In the genomic region with DNA sequence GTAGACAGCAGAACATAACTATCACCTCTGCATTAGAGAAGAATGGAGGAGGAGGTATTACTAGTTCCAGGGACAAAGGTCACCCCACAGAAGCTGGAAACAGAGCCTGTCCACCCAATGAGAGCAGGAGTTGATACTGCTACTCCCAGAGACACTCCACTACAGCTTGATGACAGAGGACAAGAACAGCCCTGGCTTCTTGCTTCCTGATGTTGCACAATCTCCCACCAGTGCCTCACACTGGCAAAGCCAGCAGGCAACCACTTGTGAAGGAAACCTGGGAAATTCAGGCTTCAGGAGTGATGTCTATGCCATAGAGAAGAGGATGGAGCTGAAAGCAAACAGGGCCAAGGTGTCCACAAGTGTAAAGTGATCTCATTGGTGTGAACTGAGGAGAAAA, we compare ENCODE assay signal across 29 cellular contexts.
DNase-seq lines count a peak whose midpoint lies in the region; ATAC-seq and TF ChIP-seq lines count a peak whose summit lies in the region.
"Had no signal": no experiment of that assay in that cellular context is flagged by ENCODE, and none has a peak within 500 bp of the region (broad histone marks: within the 10 kb centered on the region; RNA-seq: fewer than 3 reads in every experiment).

No MANE protein-coding gene starts in this region.

- no peaks in the 10 kb centered on the region for H3K36me3 Mint-ChIP-seq in Caco-2 (ENCODE audit: insufficient read depth, unreplicated experiment)
- H3K36me3 Mint-ChIP-seq in activated CD8-positive, alpha-beta memory T cell treated with anti-CD3 and anti-CD28 coated beads, Interleukin-2, amount 10 ng/mL, durations not matched to agents 7 days and 5 days, result no peaks in the 10 kb centered on the region
- H3K36me3 Mint-ChIP-seq: activated naive CD4-positive, alpha-beta T cell treated with anti-CD3 and anti-CD28 coated beads, Interleukin-2, amount 50 U/mL, for 24 hours; naive thymus-derived CD4-positive, alpha-beta T cell had no signal

- no peaks in the 10 kb centered on the region for H3K27me3 Mint-ChIP-seq in Caco-2 (ENCODE audit: insufficient read depth, unreplicated experiment)
- peaks cover 11% of the 10 kb centered on the region for H3K27me3 Mint-ChIP-seq in activated CD8-positive, alpha-beta memory T cell treated with anti-CD3 and anti-CD28 coated beads, Interleukin-2, amount 10 ng/mL, durations not matched to agents 7 days and 5 days
- H3K27me3 Mint-ChIP-seq: activated T-helper 17 cell treated with anti-CD3 and anti-CD28 coated beads, Interleukin-2, amount 50 U/mL, for 72 hours had no signal

- DNase-seq in Caco-2 (peak; percentile 18 to 45), NB4 (ENCODE audit: low read depth) (peak; percentile 5), fibroblast of villous mesenchyme (ENCODE audit: low read depth) (peak; percentile 5), mucosa of descending colon (peak in 1 of 3 donors; percentile 7), HAP-1 (ENCODE audit: low spot score in 2 of 2) (no peak), NCI-H1694 treated with DMSO at 0.1 percent for 48 hours (lab: John Stamatoyannopoulos, UW) (no peak), HUDEP-2 (lab: John Stamatoyannopoulos, UW; ENCODE audit: unreplicated experiment in 76 of 76) (no peak)
- DNase-seq in activated CD8-positive, alpha-beta memory T cell treated with anti-CD3 and anti-CD28 coated beads, Interleukin-2, amount 10 ng/mL, durations not matched to agents 7 days and 5 days, result no peak
- DNase-seq: activated CD4-positive, alpha-beta T cell treated with anti-CD3 and anti-CD28 coated beads, Interleukin-2, amount 50 U/mL, for 4 hours; activated CD8-positive, alpha-beta memory T cell treated with anti-CD3 and anti-CD28 coated beads, Interleukin-2, amount 50 U/mL, for 48 hours; C1 segment of cervical spinal cord; cortex of kidney; effector memory CD8-positive, alpha-beta T cell; hippocampal formation; naive thymus-derived CD4-positive, alpha-beta T cell; NCI-H1105 treated with DMSO at 0.1 percent for 48 hours; NCI-H2029 treated with DMSO at 0.1 percent for 48 hours; NCI-H345; NCI-H748 treated with DMSO at 0.1 percent for 48 hours; occipital lobe; retina; SJCRH30; spleen; transverse colon had no signal

- H3K27me3 ChIP-seq in Caco-2 (replicated peaks; ENCODE audit: control insufficient read depth, insufficient read depth, low read length), result no peaks in the 10 kb centered on the region
- no peaks in the 10 kb centered on the region for H3K27me3 ChIP-seq in HAP-1 (ENCODE audit: low read depth)
- H3K27me3 ChIP-seq: ascending aorta, gastroesophageal sphincter, SJCRH30, spleen, transverse colon had no signal

- no peak overlapping the region for H3K4me3 ChIP-seq in Caco-2 (ENCODE audit: low read depth, low read length)
- H3K4me3 ChIP-seq in NB4 (ENCODE audit: low read depth, low read length), result no peak overlapping the region
- H3K4me3 ChIP-seq in fibroblast of villous mesenchyme (ENCODE audit: low read depth, low read length), result no peak overlapping the region
- no peak overlapping the region for H3K4me3 ChIP-seq in mucosa of descending colon
- H3K4me3 ChIP-seq in HAP-1, result no peak overlapping the region
- H3K4me3 ChIP-seq: ascending aorta, gastroesophageal sphincter, GM12878, SJCRH30, spleen, transverse colon had no signal

- H3K9me3 ChIP-seq in Caco-2, result no peaks in the 10 kb centered on the region
- no peaks in the 10 kb centered on the region for H3K9me3 ChIP-seq in mucosa of descending colon
- H3K9me3 ChIP-seq in HAP-1, result no peaks in the 10 kb centered on the region
- H3K9me3 ChIP-seq: ascending aorta, gastroesophageal sphincter, SJCRH30, spleen, transverse colon had no signal

- POLR2A ChIA-PET in Caco-2 (lab: Charles Lee), result no interaction called here

- peaks cover 8% of the 10 kb centered on the region; the same call in 1 of the 2 replicates for H3K4me1 ChIP-seq in Caco-2
- peaks cover 4% of the 10 kb centered on the region for H3K4me1 ChIP-seq in mucosa of descending colon (ENCODE audit: low read depth)
- no peaks in the 10 kb centered on the region for H3K4me1 ChIP-seq in HAP-1
- H3K4me1 ChIP-seq: SJCRH30 had no signal

- H3K36me3 ChIP-seq in Caco-2 (ENCODE audit: control insufficient read depth, insufficient read depth, low read length) (no peaks in the 10 kb centered on the region), mucosa of descending colon (ENCODE audit: low read depth) (no peaks in the 10 kb centered on the region), HAP-1 (replicated peaks) (no peaks in the 10 kb centered on the region)
- H3K36me3 ChIP-seq: ascending aorta, gastroesophageal sphincter, SJCRH30, spleen, transverse colon had no signal

- H3K27ac Mint-ChIP-seq in Caco-2 (ENCODE audit: unreplicated experiment), result no peak overlapping the region
- H3K27ac Mint-ChIP-seq in activated CD8-positive, alpha-beta memory T cell treated with anti-CD3 and anti-CD28 coated beads, Interleukin-2, amount 10 ng/mL, durations not matched to agents 7 days and 5 days, result no peak overlapping the region
- H3K27ac Mint-ChIP-seq: activated naive CD4-positive, alpha-beta T cell treated with anti-CD3 and anti-CD28 coated beads, Interleukin-2, amount 50 U/mL, for 24 hours; activated T-helper 17 cell treated with anti-CD3 and anti-CD28 coated beads, Interleukin-2, amount 50 U/mL, for 72 hours; effector memory CD8-positive, alpha-beta T cell; naive thymus-derived CD4-positive, alpha-beta T cell had no signal

- CTCF ChIA-PET in Caco-2 (lab: Charles Lee), result no interaction called here
- CTCF ChIA-PET in activated CD8-positive, alpha-beta memory T cell treated with anti-CD3 and anti-CD28 coated beads, Interleukin-2, amount 10 ng/mL, durations not matched to agents 7 days and 5 days (lab: Charles Lee), result no interaction called here

- H3K9me3 Mint-ChIP-seq in Caco-2 (ENCODE audit: unreplicated experiment), result no peaks in the 10 kb centered on the region
- no peaks in the 10 kb centered on the region for H3K9me3 Mint-ChIP-seq in activated CD8-positive, alpha-beta memory T cell treated with anti-CD3 and anti-CD28 coated beads, Interleukin-2, amount 10 ng/mL, durations not matched to agents 7 days and 5 days (ENCODE audit: low read depth)
- H3K9me3 Mint-ChIP-seq: activated naive CD4-positive, alpha-beta T cell treated with anti-CD3 and anti-CD28 coated beads, Interleukin-2, amount 50 U/mL, for 24 hours; activated T-helper 17 cell treated with anti-CD3 and anti-CD28 coated beads, Interleukin-2, amount 50 U/mL, for 72 hours; effector memory CD8-positive, alpha-beta T cell; naive thymus-derived CD4-positive, alpha-beta T cell had no signal

- peaks cover 7% of the 10 kb centered on the region for H3K4me1 Mint-ChIP-seq in Caco-2 (ENCODE audit: low read depth, unreplicated experiment)
- H3K4me1 Mint-ChIP-seq in activated CD8-positive, alpha-beta memory T cell treated with anti-CD3 and anti-CD28 coated beads, Interleukin-2, amount 10 ng/mL, durations not matched to agents 7 days and 5 days, result no peaks in the 10 kb centered on the region
- H3K4me1 Mint-ChIP-seq: activated naive CD4-positive, alpha-beta T cell treated with anti-CD3 and anti-CD28 coated beads, Interleukin-2, amount 50 U/mL, for 24 hours; activated T-helper 17 cell treated with anti-CD3 and anti-CD28 coated beads, Interleukin-2, amount 50 U/mL, for 72 hours; naive thymus-derived CD4-positive, alpha-beta T cell had no signal

- intact Hi-C loops in Caco-2 (cut with micrococcal nuclease; ENCODE audit: unreplicated experiment), result loop anchor here (5.0 kb wide), 3 partner anchors 37 to 828 kb away; no protein-coding TSS in a partner anchor
- intact Hi-C loops in mucosa of descending colon (cut with DNase I, micrococcal nuclease), result loop anchor here in 1 of 2 donors (5.0 kb wide), 1 partner anchor 148 kb away; no protein-coding TSS in a partner anchor

- BruUV-seq in Caco-2 (replicated peaks; lab: Mats Ljungman, UMichigan), result no TSS peak

- in situ Hi-C loops in HAP-1 (cut with MboI; ENCODE audit: low sequenced_read_pairs), result no loop called here

- no peak for TF ChIP-seq POLR2A in NB4 (IDR thresholded peaks at IDR 0.05; ENCODE audit: extremely low read depth, insufficient read length)

- no peak overlapping the region for H3K4me3 Mint-ChIP-seq in Caco-2 (ENCODE audit: unreplicated experiment)
- no peak overlapping the region for H3K4me3 Mint-ChIP-seq in activated CD8-positive, alpha-beta memory T cell treated with anti-CD3 and anti-CD28 coated beads, Interleukin-2, amount 10 ng/mL, durations not matched to agents 7 days and 5 days
- H3K4me3 Mint-ChIP-seq: activated naive CD4-positive, alpha-beta T cell treated with anti-CD3 and anti-CD28 coated beads, Interleukin-2, amount 50 U/mL, for 24 hours; activated T-helper 17 cell treated with anti-CD3 and anti-CD28 coated beads, Interleukin-2, amount 50 U/mL, for 72 hours; effector memory CD8-positive, alpha-beta T cell; naive thymus-derived CD4-positive, alpha-beta T cell had no signal

- ATAC-seq in mucosa of descending colon, result peak; percentile 73
- no peak for ATAC-seq in activated CD8-positive, alpha-beta memory T cell treated with anti-CD3 and anti-CD28 coated beads, Interleukin-2, amount 10 ng/mL, durations not matched to agents 7 days and 5 days
- ATAC-seq: activated T-helper 17 cell treated with anti-CD3 and anti-CD28 coated beads, Interleukin-2, amount 50 U/mL, for 72 hours; effector memory CD8-positive, alpha-beta T cell; gastroesophageal sphincter; GM12878; naive thymus-derived CD4-positive, alpha-beta T cell had no signal

- TF ChIP-seq CTCF in Caco-2 (IDR thresholded peaks at IDR 0.05; ENCODE audit: insufficient read depth in 1 of 2, low read depth in 1 of 2, low read length in 1 of 2, severe bottlenecking in 1 of 2, unreplicated experiment in 1 of 2) (no peak), NB4 (IDR thresholded peaks at IDR 0.05; ENCODE audit: low read depth, low read length) (no peak), fibroblast of villous mesenchyme (IDR thresholded peaks at IDR 0.05; ENCODE audit: insufficient read depth, low read depth, low read length) (no peak), mucosa of descending colon (IDR thresholded peaks at IDR 0.05) (no peak)

Comparison
In these comparisons a context has a peak if more than half of its experiments do, and no peak if none do; other contexts are left out.
1. DNase-seq: peak in Caco-2 (2 of 2), NB4 (single experiment) and fibroblast of villous mesenchyme (single experiment); none in activated CD8-positive, alpha-beta memory T cell treated with anti-CD3 and anti-CD28 coated beads, Interleukin-2, amount 10 ng/mL, durations not matched to agents 7 days and 5 days (single experiment), HAP-1 (0 of 2), NCI-H1694 treated with DMSO at 0.1 percent for 48 hours (single experiment) and HUDEP-2 (0 of 76).